ENCODE assay signal across 30 cellular contexts in the genomic region with DNA sequence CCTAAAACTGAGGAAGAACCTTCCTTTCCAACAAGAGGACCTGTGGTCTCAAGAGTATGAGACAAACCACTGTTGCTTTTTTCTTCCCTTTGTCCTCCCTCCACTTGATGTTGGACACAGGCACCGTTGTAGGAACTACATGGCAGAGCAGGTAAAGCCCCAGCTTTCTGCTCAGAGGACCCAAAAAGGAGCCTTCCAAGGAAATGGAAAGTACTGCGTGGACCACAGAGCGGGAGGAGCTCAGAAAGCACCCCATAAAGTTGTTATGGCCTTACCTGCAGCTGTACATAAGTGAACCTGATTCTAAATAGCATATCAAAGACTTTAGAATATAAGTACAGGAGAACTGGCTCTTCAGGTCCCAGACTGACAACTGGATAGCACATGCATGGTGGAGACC. TPM values are rescaled to one million over a fixed set of nuclear protein-coding genes. Genes with fewer than 3 reads are reported as not detected.
"Had no signal": no experiment of that assay in that cellular context is flagged by ENCODE, and none has a peak within 500 bp of the region (broad histone marks: within the 10 kb centered on the region; RNA-seq: fewer than 3 reads in every experiment).

No MANE protein-coding gene starts in this region.

- H3K4me3 Mint-ChIP-seq: dendritic cell treated with granulocyte-macrophage colony-stimulating factor and Interleukin-4, amounts not matched to agents 40 ng/mL and 50 ng/mL, for 4 days; effector memory CD8-positive, alpha-beta T cell; endodermal cell; mesothelial cell of epicardium; naive B cell had no signal

- H3K27me3 Mint-ChIP-seq: dendritic cell treated with granulocyte-macrophage colony-stimulating factor and Interleukin-4, amounts not matched to agents 40 ng/mL and 50 ng/mL, for 4 days; effector memory CD8-positive, alpha-beta T cell; naive B cell had no signal

- H3K27ac ChIP-seq: colonic mucosa, esophagus squamous epithelium, gastrocnemius medialis, heart right ventricle, left lung, lower lobe of right lung had no signal

- H3K27ac Mint-ChIP-seq: dendritic cell treated with granulocyte-macrophage colony-stimulating factor and Interleukin-4, amounts not matched to agents 40 ng/mL and 50 ng/mL, for 4 days; effector memory CD8-positive, alpha-beta T cell; endodermal cell; mesothelial cell of epicardium; naive B cell had no signal

- H3K4me3 ChIP-seq: colonic mucosa, esophagus squamous epithelium, gastrocnemius medialis, heart right ventricle, left lung, lower lobe of right lung, mucosa of descending colon had no signal

- ATAC-seq: effector memory CD8-positive, alpha-beta T cell; gastrocnemius medialis; left cardiac atrium; left lung; lower lobe of right lung; mucosa of descending colon had no signal

- H3K9me3 Mint-ChIP-seq: dendritic cell treated with granulocyte-macrophage colony-stimulating factor and Interleukin-4, amounts not matched to agents 40 ng/mL and 50 ng/mL, for 4 days; effector memory CD8-positive, alpha-beta T cell; endodermal cell had no signal

- FAIRE-seq: endometrium, endothelial cell of umbilical vein, islet of Langerhans, keratinocyte had no signal

- DNase-seq: colonic mucosa; cortex of kidney; effector CD8-positive, alpha-beta T cell; effector memory CD8-positive, alpha-beta T cell; endodermal cell; esophagus squamous epithelium; foreskin fibroblast; foreskin melanocyte; gastrocnemius medialis; glutamatergic neuron; head of caudate nucleus; heart right ventricle; hippocampal formation; left cardiac atrium; left lung; lower lobe of right lung; mesenchymal stem cell; mucosa of descending colon; naive B cell had no signal

- H3K9me3 ChIP-seq: colonic mucosa, esophagus squamous epithelium, gastrocnemius medialis, left lung, lower lobe of right lung, mucosa of descending colon had no signal

- H3K27me3 ChIP-seq: colonic mucosa, esophagus squamous epithelium, gastrocnemius medialis, heart right ventricle, left lung had no signal

- H3K4me1 ChIP-seq: colonic mucosa, left lung, lower lobe of right lung had no signal

- H3K4me1 Mint-ChIP-seq: mesothelial cell of epicardium had no signal

RNA-seq across cellular contexts. Expression of a gene that starts 29.4 kb away (rescaled TPM):
- total RNA-seq: myocyte had no signal

RNA-seq across cellular contexts. Expression of a gene that starts 47.9 kb away (rescaled TPM):
- total RNA-seq: endodermal cell, endothelial cell of umbilical vein, epithelial cell of proximal tubule, glomerular endothelial cell, kidney epithelial cell, lung microvascular endothelial cell, myocyte had no signal
- polyA plus RNA-seq: endothelial cell of umbilical vein, keratinocyte had no signal
